In genomic region chr2:226011716-226012115, GRCh38 we compare ENCODE assay signal across 20 cellular contexts.
"Had no signal": no experiment of that assay in that cellular context is flagged by ENCODE, and none has a peak within 500 bp of the region (broad histone marks: within the 10 kb centered on the region; RNA-seq: fewer than 3 reads in every experiment).

No MANE protein-coding gene starts in this region.

- H3K27me3 ChIP-seq: brain microvascular endothelial cell, cardiac muscle cell had no signal

- H3K4me1 Mint-ChIP-seq: activated naive CD4-positive, alpha-beta T cell treated with anti-CD3 and anti-CD28 coated beads, Interleukin-2, amount 50 U/mL, for 24 hours; T-helper 17 cell had no signal

- H3K27me3 Mint-ChIP-seq: T-helper 17 cell had no signal

- H3K36me3 ChIP-seq: brain microvascular endothelial cell, cardiac muscle cell had no signal

- H3K4me3 Mint-ChIP-seq: activated CD8-positive, alpha-beta T cell treated with anti-CD3 and anti-CD28 coated beads, Interleukin-2, amount 10 ng/mL, durations not matched to agents 7 days and 5 days; activated naive CD4-positive, alpha-beta T cell treated with anti-CD3 and anti-CD28 coated beads, Interleukin-2, amount 50 U/mL, for 24 hours; T-helper 17 cell; WTC11 had no signal

- H2AFZ ChIP-seq: PC-9 had no signal

- H3K36me3 Mint-ChIP-seq: activated naive CD4-positive, alpha-beta T cell treated with anti-CD3 and anti-CD28 coated beads, Interleukin-2, amount 50 U/mL, for 24 hours; WTC11 had no signal

- H3K27ac ChIP-seq: brain microvascular endothelial cell, cardiac muscle cell, PC-9 had no signal

- ATAC-seq: activated CD8-positive, alpha-beta T cell treated with anti-CD3 and anti-CD28 coated beads, Interleukin-2, amount 10 ng/mL, durations not matched to agents 7 days and 5 days; T-helper 17 cell; WTC11 had no signal

- H3K4me2 ChIP-seq: PC-9 had no signal

- DNase-seq: activated CD4-positive, alpha-beta T cell treated with anti-CD3 and anti-CD28 coated beads for 48 hours; activated CD4-positive, alpha-beta T cell treated with anti-CD3 and anti-CD28 coated beads, Interleukin-2, amount 50 U/mL, for 4 hours; activated CD4-positive, CD25-positive, alpha-beta regulatory T cell treated with anti-CD3 and anti-CD28 coated beads, Interleukin-2, amount 50 U/mL, for 72 hours; activated CD8-positive, alpha-beta memory T cell treated with anti-CD3 and anti-CD28 coated beads, Interleukin-2, amount 50 U/mL, for 48 hours; activated CD8-positive, alpha-beta T cell treated with anti-CD3 and anti-CD28 coated beads, Interleukin-2, amount 10 ng/mL, durations not matched to agents 7 days and 5 days; activated naive CD4-positive, alpha-beta T cell; activated T-cell treated with anti-CD3 and anti-CD28 coated beads, Interleukin-2, amount 50 U/mL, for 1 hour; aorta; brain microvascular endothelial cell; NCI-H1417; NCI-H1694 treated with DMSO at 0.1 percent for 48 hours; NCI-H2029 treated with DMSO at 0.1 percent for 48 hours; NCI-H510A treated with DMSO at 0.1 percent for 48 hours; PC-9; SHP77 treated with DMSO at 0.1 percent for 48 hours; T-helper 17 cell; T-helper 9 cell had no signal

- H3K4me3 ChIP-seq: cardiac muscle cell, PC-9 had no signal

- H3K27ac Mint-ChIP-seq: activated CD8-positive, alpha-beta T cell treated with anti-CD3 and anti-CD28 coated beads, Interleukin-2, amount 10 ng/mL, durations not matched to agents 7 days and 5 days; activated naive CD4-positive, alpha-beta T cell treated with anti-CD3 and anti-CD28 coated beads, Interleukin-2, amount 50 U/mL, for 24 hours; T-helper 17 cell; WTC11 had no signal
